In the genomic region with DNA sequence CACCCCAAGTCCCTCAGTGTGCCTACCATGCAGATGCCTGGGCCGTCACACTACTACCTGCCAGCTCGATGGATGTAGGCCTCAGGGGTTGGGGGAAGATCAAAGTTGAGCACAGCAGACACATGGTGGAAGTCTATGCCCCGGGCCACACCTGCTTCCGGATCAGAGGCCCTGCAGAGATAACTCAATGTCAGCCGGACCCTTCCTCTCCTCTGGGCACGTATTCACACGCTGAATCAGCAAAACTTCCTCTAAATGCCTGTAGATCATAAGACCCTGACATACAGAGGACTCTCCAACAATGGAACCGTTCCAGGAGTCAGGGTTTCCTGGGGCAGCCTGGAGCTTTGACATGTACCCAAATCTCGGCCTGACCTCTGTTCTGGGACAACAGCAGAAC, we compare ENCODE assay signal across 1 cellular context.
TF ChIP-seq lines count a peak whose summit lies in the region.

No MANE protein-coding gene starts in this region.

TF ChIP-seq in HepG2, 621 proteins besides CTCF, POLR2A, EP300 and RAD21:
- TF ChIP-seq KDM5A (IDR thresholded peaks at IDR 0.05; ENCODE audit: borderline replicate concordance, low read length), result no peak
- TF ChIP-seq, protein P1, sequence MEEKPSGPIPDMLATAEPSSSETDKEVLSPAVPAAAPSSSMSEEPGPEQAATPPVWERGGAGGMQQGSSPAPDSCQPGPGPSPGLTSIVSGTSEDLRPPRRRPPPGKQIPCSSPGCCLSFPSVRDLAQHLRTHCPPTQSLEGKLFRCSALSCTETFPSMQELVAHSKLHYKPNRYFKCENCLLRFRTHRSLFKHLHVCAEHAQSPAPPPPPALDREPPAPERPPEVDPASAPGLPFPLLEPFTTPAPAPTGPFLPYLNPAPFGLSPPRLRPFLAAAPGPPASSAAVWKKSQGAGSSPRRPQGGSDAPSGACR (CRISPR knock-in tag; IDR thresholded peaks at IDR 0.05), result no peak
- TF ChIP-seq, protein P2, sequence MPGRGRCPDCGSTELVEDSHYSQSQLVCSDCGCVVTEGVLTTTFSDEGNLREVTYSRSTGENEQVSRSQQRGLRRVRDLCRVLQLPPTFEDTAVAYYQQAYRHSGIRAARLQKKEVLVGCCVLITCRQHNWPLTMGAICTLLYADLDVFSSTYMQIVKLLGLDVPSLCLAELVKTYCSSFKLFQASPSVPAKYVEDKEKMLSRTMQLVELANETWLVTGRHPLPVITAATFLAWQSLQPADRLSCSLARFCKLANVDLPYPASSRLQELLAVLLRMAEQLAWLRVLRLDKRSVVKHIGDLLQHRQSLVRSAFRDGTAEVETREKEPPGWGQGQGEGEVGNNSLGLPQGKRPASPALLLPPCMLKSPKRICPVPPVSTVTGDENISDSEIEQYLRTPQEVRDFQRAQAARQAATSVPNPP (CRISPR knock-in tag; IDR thresholded peaks at IDR 0.05), result no peak
- TF ChIP-seq MAFF (IDR thresholded peaks at IDR 0.05; ENCODE audit: low read depth, low read length), result peak; percentile 89
- no peak for TF ChIP-seq ZNF7 (CRISPR knock-in tag; IDR thresholded peaks at IDR 0.05)
- no peak for TF ChIP-seq WIZ (CRISPR knock-in tag; IDR thresholded peaks at IDR 0.05)
- TF ChIP-seq, protein P3, sequence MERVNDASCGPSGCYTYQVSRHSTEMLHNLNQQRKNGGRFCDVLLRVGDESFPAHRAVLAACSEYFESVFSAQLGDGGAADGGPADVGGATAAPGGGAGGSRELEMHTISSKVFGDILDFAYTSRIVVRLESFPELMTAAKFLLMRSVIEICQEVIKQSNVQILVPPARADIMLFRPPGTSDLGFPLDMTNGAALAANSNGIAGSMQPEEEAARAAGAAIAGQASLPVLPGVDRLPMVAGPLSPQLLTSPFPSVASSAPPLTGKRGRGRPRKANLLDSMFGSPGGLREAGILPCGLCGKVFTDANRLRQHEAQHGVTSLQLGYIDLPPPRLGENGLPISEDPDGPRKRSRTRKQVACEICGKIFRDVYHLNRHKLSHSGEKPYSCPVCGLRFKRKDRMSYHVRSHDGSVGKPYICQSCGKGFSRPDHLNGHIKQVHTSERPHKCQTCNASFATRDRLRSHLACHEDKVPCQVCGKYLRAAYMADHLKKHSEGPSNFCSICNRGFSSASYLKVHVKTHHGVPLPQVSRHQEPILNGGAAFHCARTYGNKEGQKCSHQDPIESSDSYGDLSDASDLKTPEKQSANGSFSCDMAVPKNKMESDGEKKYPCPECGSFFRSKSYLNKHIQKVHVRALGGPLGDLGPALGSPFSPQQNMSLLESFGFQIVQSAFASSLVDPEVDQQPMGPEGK (CRISPR knock-in tag; IDR thresholded peaks at IDR 0.05), result no peak
- no peak for TF ChIP-seq ZC3H4 (CRISPR knock-in tag; IDR thresholded peaks at IDR 0.05; ENCODE audit: borderline replicate concordance)
- TF ChIP-seq, protein P4, sequence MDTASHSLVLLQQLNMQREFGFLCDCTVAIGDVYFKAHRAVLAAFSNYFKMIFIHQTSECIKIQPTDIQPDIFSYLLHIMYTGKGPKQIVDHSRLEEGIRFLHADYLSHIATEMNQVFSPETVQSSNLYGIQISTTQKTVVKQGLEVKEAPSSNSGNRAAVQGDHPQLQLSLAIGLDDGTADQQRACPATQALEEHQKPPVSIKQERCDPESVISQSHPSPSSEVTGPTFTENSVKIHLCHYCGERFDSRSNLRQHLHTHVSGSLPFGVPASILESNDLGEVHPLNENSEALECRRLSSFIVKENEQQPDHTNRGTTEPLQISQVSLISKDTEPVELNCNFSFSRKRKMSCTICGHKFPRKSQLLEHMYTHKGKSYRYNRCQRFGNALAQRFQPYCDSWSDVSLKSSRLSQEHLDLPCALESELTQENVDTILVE (CRISPR knock-in tag; IDR thresholded peaks at IDR 0.05), result no peak
- no peak for TF ChIP-seq ZNF782 (CRISPR knock-in tag; IDR thresholded peaks at IDR 0.05; ENCODE audit: borderline replicate concordance)
- peak; percentile 87 to 92 for TF ChIP-seq MAFK (conservative IDR thresholded peaks at IDR 0.05 in 1 of 2, IDR thresholded peaks at IDR 0.05 in 1 of 2; ENCODE audit: low read length in 2 of 2)
- no peak for TF ChIP-seq ERF (CRISPR knock-in tag; IDR thresholded peaks at IDR 0.05)
- TF ChIP-seq CEBPB (IDR thresholded peaks at IDR 0.05; ENCODE audit: borderline replicate concordance, low read depth, low read length), result no peak
